ENCODE assay signal across 9 cellular contexts in the genomic region with DNA sequence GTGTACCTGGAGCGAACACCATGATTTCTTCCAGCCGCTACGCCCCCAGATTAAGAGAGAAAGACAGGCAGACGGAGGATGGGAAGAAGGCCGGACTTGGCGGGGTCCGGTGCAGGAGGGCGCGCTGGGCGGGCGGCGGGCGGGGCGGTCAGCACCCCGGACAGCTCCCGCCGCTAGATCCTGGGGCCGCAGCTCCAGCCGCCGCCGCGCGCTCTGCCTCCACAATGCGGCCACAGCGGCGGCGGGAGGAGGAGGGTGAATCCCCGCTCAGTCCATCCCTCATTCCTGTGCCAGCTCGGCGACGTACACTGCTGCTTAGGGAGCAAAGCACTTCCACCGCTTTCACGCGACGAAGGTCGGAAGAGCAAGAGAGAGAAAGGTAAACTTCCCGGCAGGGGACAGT. TPM values are rescaled to one million over a fixed set of nuclear protein-coding genes. Genes with fewer than 3 reads are reported as not detected.
A peak's percentile ranks its signal among the peaks of the same experiment; 100 is the strongest.
DNase-seq lines count a peak whose midpoint lies in the region; ATAC-seq, FAIRE-seq and TF ChIP-seq lines count a peak whose summit lies in the region.
"Had no signal": no experiment of that assay in that cellular context is flagged by ENCODE, and none has a peak within 500 bp of the region (broad histone marks: within the 10 kb centered on the region; RNA-seq: fewer than 3 reads in every experiment).

Gene AKAIN1 (minus strand): TSS at position 226 of the 403 bp plus-strand sequence. CDS start 204 bp downstream, at position 22.

- H3K79me2 ChIP-seq in HepG2 (ENCODE audit: insufficient read depth, low read length) = no peaks in the 10 kb centered on the region

- no peaks in the 10 kb centered on the region for H3K4me1 ChIP-seq in HepG2 (ENCODE audit: insufficient read depth, low read length)

- H3K27me3 ChIP-seq in HepG2 (ENCODE audit: control insufficient read depth in 1 of 2, insufficient read depth in 2 of 2, low read length in 2 of 2) = peaks cover 0 to 12% of the 10 kb centered on the region in 2 experiments; a peak in 1 of 5 replicates

- TF ChIP-seq CTCF in GM13976 (IDR thresholded peaks at IDR 0.05; ENCODE audit: borderline replicate concordance, control extremely low read depth, extremely low read depth, insufficient read depth, missing control alignments) (no peak), chondrocyte (IDR thresholded peaks at IDR 0.05) (no peak), HepG2 (CRISPR knock-in tag; IDR thresholded peaks at IDR 0.05) (no peak)

- H3K9me3 ChIP-seq in HepG2 (ENCODE audit: low read length) = no peaks in the 10 kb centered on the region

- H3K4me3 Mint-ChIP-seq in chondrocyte (ENCODE audit: unreplicated experiment) = peak within 1 kb of the TSS; percentile 49

- peaks cover 50% of the 10 kb centered on the region for H3K27me3 Mint-ChIP-seq in chondrocyte (ENCODE audit: low read depth)

- TF ChIP-seq EP300 in HepG2 (IDR thresholded peaks at IDR 0.05; ENCODE audit: low read depth in 2 of 2, low read length in 2 of 2) (no peak), HepG2 (CRISPR knock-in tag; IDR thresholded peaks at IDR 0.05; ENCODE audit: borderline replicate concordance) (no peak)

- no peak for TF ChIP-seq POLR2A in HepG2 (IDR thresholded peaks at IDR 0.05; ENCODE audit: insufficient read depth in 1 of 2, low read depth in 2 of 2, low read length in 2 of 2)

- no peak within 1 kb of the TSS for H3K27ac Mint-ChIP-seq in chondrocyte (ENCODE audit: unreplicated experiment)

- no peak within 1 kb of the TSS for H3K9ac ChIP-seq in HepG2 (ENCODE audit: insufficient read depth, low read depth, low read length)

- WGBS in HepG2 (ENCODE audit: low lambda C conversion rate) = 10% methylated on average over 20 of the region's 37 CpGs

- H3K4me3 ChIP-seq in HepG2 (replicated peaks in 1 of 3; ENCODE audit: insufficient read depth in 1 of 3, low read depth in 2 of 3, low read length in 3 of 3) = no peak within 1 kb of the TSS

- no peaks in the 10 kb centered on the region for H3K9me3 Mint-ChIP-seq in chondrocyte (ENCODE audit: low read depth)

- H3K36me3 ChIP-seq in HepG2 (replicated peaks in 1 of 2; ENCODE audit: control insufficient read depth in 1 of 2, insufficient read depth in 2 of 2, low read length in 2 of 2) = no peaks in the 10 kb centered on the region

- no peaks in the 10 kb centered on the region for H3K36me3 Mint-ChIP-seq in chondrocyte (ENCODE audit: low read depth)

- H3K4me1 Mint-ChIP-seq in chondrocyte (ENCODE audit: low read depth) = peaks cover 5% of the 10 kb centered on the region

- H2AFZ ChIP-seq in HepG2 (ENCODE audit: low read length) = no peak within 1 kb of the TSS

- in situ Hi-C loops in GM13976 (cut with MboI; ENCODE audit: low sequenced_read_pairs, unreplicated experiment) = no loop called here
- in situ Hi-C loops in HepG2 (cut with HindIII; ENCODE audit: extremely low pct_ligation_motif_present, low pct_unique_long_range_greater_than_20kb) = no loop called here

- BruUV-seq in HepG2 (replicated peaks; lab: Mats Ljungman, UMichigan) = no TSS peak

- ATAC-seq in HepG2 = peak; percentile 99
- ATAC-seq in GM21515 (IDR thresholded peaks at IDR 0.05; ENCODE audit: unreplicated experiment) = no peak
- ATAC-seq in GM18870 (IDR thresholded peaks at IDR 0.05; ENCODE audit: unreplicated experiment) = no peak
- ATAC-seq in HG03439 (IDR thresholded peaks at IDR 0.05; ENCODE audit: unreplicated experiment) = no peak
- ATAC-seq in GM21717 (IDR thresholded peaks at IDR 0.05; ENCODE audit: unreplicated experiment) = no peak

- H3K4me2 ChIP-seq in HepG2 (ENCODE audit: low read depth, low read length) = no peak within 1 kb of the TSS

- POLR2A ChIA-PET in HepG2 (lab: Yijun Ruan, JAX) = no interaction called here

- CTCF ChIA-PET in HepG2 (lab: Yijun Ruan, JAX; ENCODE audit: low intra/inter-chr PET ratio, low total read pairs) = no interaction called here

- H3K27ac ChIP-seq in HepG2 (ENCODE audit: extremely low read length, insufficient read depth, low read length) = no peak within 1 kb of the TSS

- intact Hi-C loops in HepG2 (cut with micrococcal nuclease; ENCODE audit: unreplicated experiment) = loop anchor here (10.0 kb wide), 1 partner anchor 88 kb away; no protein-coding TSS in a partner anchor

- peak; percentile 38; the same call in 1 of the 2 replicates for TF ChIP-seq RAD21 in HepG2 (CRISPR knock-in tag; IDR thresholded peaks at IDR 0.05)

- H4K20me1 ChIP-seq in HepG2 (ENCODE audit: insufficient read depth, low read length) = peaks cover 3% of the 10 kb centered on the region; the same call in 1 of the 2 replicates

- no peak for FAIRE-seq in HepG2 (lab: Jason Lieb, UNC)

- peak; percentile 47 for DNase-seq in GM13976 (ENCODE audit: low spot score)
- DNase-seq in NCI-H345 treated with DMSO at 0.1 percent for 48 hours (lab: John Stamatoyannopoulos, UW; ENCODE audit: unreplicated experiment) = peak; percentile 22
- no peak for DNase-seq in chondrocyte (ENCODE audit: low spot score)
- peak; percentile 1 for DNase-seq in HepG2 (ENCODE audit: low spot score)

TF ChIP-seq in HepG2, 621 proteins besides CTCF, POLR2A, EP300 and RAD21 (continues in another document):
- no peak for TF ChIP-seq CEBPB (IDR thresholded peaks at IDR 0.05; ENCODE audit: borderline replicate concordance, low read depth, low read length)
- peak; percentile 50 for TF ChIP-seq MED1 (CRISPR knock-in tag; IDR thresholded peaks at IDR 0.05)
- TF ChIP-seq ESRRA (CRISPR knock-in tag; IDR thresholded peaks at IDR 0.05; ENCODE audit: low read depth) = no peak
- no peak for TF ChIP-seq ZFP41 (CRISPR knock-in tag; IDR thresholded peaks at IDR 0.05; ENCODE audit: borderline replicate concordance)
- TF ChIP-seq TRIM24 (CRISPR knock-in tag; IDR thresholded peaks at IDR 0.05) = no peak
- no peak for TF ChIP-seq ZEB1 (IDR thresholded peaks at IDR 0.05; ENCODE audit: insufficient replicate concordance, low read depth)
- TF ChIP-seq ZBTB10 (CRISPR knock-in tag; IDR thresholded peaks at IDR 0.05; ENCODE audit: borderline replicate concordance) = peak; percentile 61; the same call in 1 of the 2 replicates
- TF ChIP-seq ZNF282 (IDR thresholded peaks at IDR 0.05; ENCODE audit: partially characterized antibody) = no peak
- no peak for TF ChIP-seq ZNF619 (CRISPR knock-in tag; IDR thresholded peaks at IDR 0.05)
- TF ChIP-seq ZNF614 (CRISPR knock-in tag; IDR thresholded peaks at IDR 0.05; ENCODE audit: borderline replicate concordance) = no peak
- TF ChIP-seq SP140L (CRISPR knock-in tag; IDR thresholded peaks at IDR 0.05; ENCODE audit: borderline replicate concordance) = no peak
- TF ChIP-seq ZNF781 (CRISPR knock-in tag; IDR thresholded peaks at IDR 0.05; ENCODE audit: borderline replicate concordance, not compliant biosample characterization) = no peak
- no peak for TF ChIP-seq ZNF292 (CRISPR knock-in tag; IDR thresholded peaks at IDR 0.05; ENCODE audit: borderline replicate concordance, low read depth)
- no peak for TF ChIP-seq RFX3 (CRISPR knock-in tag; IDR thresholded peaks at IDR 0.05)

RNA-seq across cellular contexts. Expression of gene AKAIN1, which starts in this region (rescaled TPM):
- total RNA-seq in chondrocyte (not detected in 3 replicates), HepG2 (2016; rRNA removed; fragmentation: Illumina TruSeq; extraction: Trizol) (not detected in 2 replicates)
- total RNA-seq in HepG2 (2016; cell fraction: cytosol; rRNA removed; fragmentation: Illumina TruSeq; extraction: Trizol; ENCODE audit: low read depth) = 1.1 TPM in 1 of 2 replicates, not detected in the other
- total RNA-seq in HepG2 (2016; cell fraction: insoluble cytoplasmic fraction; rRNA removed; fragmentation: Illumina TruSeq; extraction: Trizol) = not detected in 2 replicates
- 0.43 and 1.2 TPM in 2 replicates for total RNA-seq in HepG2 (2016; cell fraction: membrane; rRNA removed; fragmentation: Illumina TruSeq; extraction: Trizol)
- not detected in 2 replicates for total RNA-seq in HepG2 (2016; cell fraction: nucleus; rRNA removed; fragmentation: Illumina TruSeq; extraction: Trizol)
- not detected in 2 replicates for polyA plus RNA-seq in HepG2 (2011; rRNA removed)
- not detected in 2 replicates for polyA plus RNA-seq in HepG2 (2011; cell fraction: cytosol; rRNA removed)
- not detected in 2 replicates for polyA plus RNA-seq in HepG2 (2011; cell fraction: nucleus; rRNA removed)
- polyA plus RNA-seq in HepG2 (2012) = 0.36 TPM in 1 of 2 replicates, not detected in the other
- polyA plus RNA-seq in HepG2 (2016; cell fraction: cytosol; fragmentation: Illumina TruSeq; extraction: Trizol; ENCODE audit: low read depth) = 0.24 and 0.52 TPM in 2 replicates
- not detected in 2 replicates for polyA plus RNA-seq in HepG2 (2016; cell fraction: insoluble cytoplasmic fraction; fragmentation: Illumina TruSeq; extraction: Trizol; ENCODE audit: low read depth)
- polyA plus RNA-seq in HepG2 (2016; cell fraction: membrane; fragmentation: Illumina TruSeq; extraction: Trizol; ENCODE audit: low read depth) = 0.79 and 1.2 TPM in 2 replicates
- not detected in 2 replicates for polyA plus RNA-seq in HepG2 (2016; cell fraction: nucleus; fragmentation: Illumina TruSeq; extraction: Trizol; ENCODE audit: insufficient read depth, low read depth)
- polyA minus RNA-seq in HepG2 (2011; rRNA and poly(A)+ RNA removed; ENCODE audit: low replicate concordance) = not detected in 2 replicates
- not detected in 2 replicates for polyA minus RNA-seq in HepG2 (2011; cell fraction: cytosol; rRNA and poly(A)+ RNA removed)
- not detected in 2 replicates for polyA minus RNA-seq in HepG2 (2011; cell fraction: nucleus; rRNA and poly(A)+ RNA removed)
- total RNA-seq: dermis microvascular lymphatic vessel endothelial cell had no signal
